20 cellular contexts compared by ENCODE assay signal in genomic region chr7:55458351-55458750, GRCh38.
DNase-seq lines count a peak whose midpoint lies in the region; ATAC-seq, FAIRE-seq and TF ChIP-seq lines count a peak whose summit lies in the region.
"Had no signal": no experiment of that assay in that cellular context is flagged by ENCODE, and none has a peak within 500 bp of the region (broad histone marks: within the 10 kb centered on the region; RNA-seq: fewer than 3 reads in every experiment).

No MANE protein-coding gene starts in this region.

- H3K9me3 ChIP-seq in BLaER1 treated with 17β-estradiol and CSF1 and Interleukin-3, amounts not matched to agents 10 nM and 100 nM (replicated peaks in 1 of 11): peaks cover 39 to 65% (median 53%) of the 10 kb centered on the region in 11 experiments
- H3K9me3 ChIP-seq in PC-3 (ENCODE audit: low read length) (no peaks in the 10 kb centered on the region), mucosa of descending colon (peaks cover 22% of the 10 kb centered on the region)

- DNase-seq in PC-3 (peak; percentile 58), SHP77 treated with DMSO at 0.1 percent for 48 hours (lab: John Stamatoyannopoulos, UW) (no peak), NOMO-1 (lab: John Stamatoyannopoulos, UW; ENCODE audit: unreplicated experiment in 2 of 2) (no peak), mucosa of descending colon (no peak)
- DNase-seq: C1 segment of cervical spinal cord; Caco-2; CD4-positive, alpha-beta memory T cell; DMS 273 treated with DMSO at 0.1 percent for 48 hours; DMS79; EL; GDM1; H9 had no signal

- peaks cover 0 to 12% (median 4%) of the 10 kb centered on the region in 11 experiments; a peak in 16 of 22 replicates for H3K36me3 ChIP-seq in BLaER1 treated with 17β-estradiol and CSF1 and Interleukin-3, amounts not matched to agents 10 nM and 100 nM
- H3K36me3 ChIP-seq in PC-3 (ENCODE audit: low read depth, low read length) (no peaks in the 10 kb centered on the region), mucosa of descending colon (ENCODE audit: low read depth) (no peaks in the 10 kb centered on the region)

- intact Hi-C loops in PC-3 (cut with micrococcal nuclease) (loop anchor here (5.0 kb wide), 1 partner anchor 94 kb away; no protein-coding TSS in a partner anchor), mucosa of descending colon (cut with DNase I, micrococcal nuclease) (no loop called here)

- POLR2A ChIA-PET in PC-3 (lab: Charles Lee; ENCODE audit: unreplicated experiment): no interaction called here

- H3K79me2 ChIP-seq in PC-3 (ENCODE audit: low read length): no peaks in the 10 kb centered on the region

- peaks cover 0 to 20% (median 15%) of the 10 kb centered on the region in 10 experiments; a peak in 17 of 20 replicates for H3K4me1 ChIP-seq in BLaER1 treated with 17β-estradiol and CSF1 and Interleukin-3, amounts not matched to agents 10 nM and 100 nM
- H3K4me1 ChIP-seq in PC-3 (ENCODE audit: insufficient read depth, low read length): peaks cover 13% of the 10 kb centered on the region; the same call in 1 of the 2 replicates
- no peaks in the 10 kb centered on the region for H3K4me1 ChIP-seq in mucosa of descending colon (ENCODE audit: low read depth)
- H3K4me1 ChIP-seq: Caco-2 had no signal

- H3K27ac ChIP-seq in BLaER1 treated with 17β-estradiol and CSF1 and Interleukin-3, amounts not matched to agents 10 nM and 100 nM: no peak overlapping the region
- H3K27ac ChIP-seq in PC-3 (ENCODE audit: low read length): no peak overlapping the region

- ATAC-seq in PC-3 (peak; percentile 71), HG03442 (IDR thresholded peaks at IDR 0.05; ENCODE audit: unreplicated experiment) (no peak), mucosa of descending colon (no peak)
- ATAC-seq: GM23338, HCT116 had no signal

- peak overlapping the region in 9 of 11 experiments; percentile 2 to 73 (median 47); a peak in 14 of 22 replicates for H3K4me2 ChIP-seq in BLaER1 treated with 17β-estradiol and CSF1 and Interleukin-3, amounts not matched to agents 10 nM and 100 nM
- H3K4me2 ChIP-seq in PC-3 (ENCODE audit: low read length): no peak overlapping the region
- H3K4me2 ChIP-seq: GM23338 had no signal

- no peak overlapping the region for H2AFZ ChIP-seq in PC-3 (ENCODE audit: low read length)
- H2AFZ ChIP-seq: GM23338 had no signal

- no peaks in the 10 kb centered on the region for H3K9me2 ChIP-seq in PC-3 (replicated peaks; ENCODE audit: low read length)

- no peak overlapping the region for H3K9ac ChIP-seq in BLaER1 treated with 17β-estradiol and CSF1 and Interleukin-3, amounts not matched to agents 10 nM and 100 nM
- no peak overlapping the region for H3K9ac ChIP-seq in PC-3 (ENCODE audit: low read length)

- peak; percentile 29 for FAIRE-seq in endometrium (lab: Jason Lieb, UNC)
- FAIRE-seq: D721Med, GM12891, GM18507 had no signal

- H4K20me1 ChIP-seq in BLaER1 treated with 17β-estradiol and CSF1 and Interleukin-3, amounts not matched to agents 10 nM and 100 nM: no peaks in the 10 kb centered on the region
- H4K20me1 ChIP-seq in PC-3 (ENCODE audit: low read length): no peaks in the 10 kb centered on the region

- TF ChIP-seq CTCF in PC-3 (conservative IDR thresholded peaks at IDR 0.05; ENCODE audit: low read depth, low read length) (no peak), mucosa of descending colon (IDR thresholded peaks at IDR 0.05) (no peak)

- no TSS peak for BruUV-seq in PC-3 (replicated peaks; lab: Mats Ljungman, UMichigan)

- no peaks in the 10 kb centered on the region for H3K27me3 ChIP-seq in BLaER1 treated with 17β-estradiol and CSF1 and Interleukin-3, amounts not matched to agents 10 nM and 100 nM
- no peaks in the 10 kb centered on the region for H3K27me3 ChIP-seq in PC-3 (ENCODE audit: low read length)

- peak overlapping the region in 1 of 10 experiments; percentile 3; a peak in 2 of 20 replicates for H3K4me3 ChIP-seq in BLaER1 treated with 17β-estradiol and CSF1 and Interleukin-3, amounts not matched to agents 10 nM and 100 nM
- H3K4me3 ChIP-seq in PC-3 (ENCODE audit: low read length) (no peak overlapping the region), mucosa of descending colon (no peak overlapping the region)
- H3K4me3 ChIP-seq: GM23338 had no signal

- no peaks in the 10 kb centered on the region for H3F3A ChIP-seq in PC-3 (ENCODE audit: low read length, unreplicated experiment)

- CTCF ChIA-PET in PC-3 (lab: Charles Lee): interaction anchor here (0.9 kb wide), 1 partner anchor 26 kb away, joined by 3 read pairs; no protein-coding TSS in a partner anchor
